ENCODE assay signal across 8 cellular contexts in genomic region chr15:88982304-88982945, GRCh38.
DNase-seq lines count a peak whose midpoint lies in the region; ATAC-seq and TF ChIP-seq lines count a peak whose summit lies in the region.

No MANE protein-coding gene starts in this region.

- H3K36me3 Mint-ChIP-seq in activated CD8-positive, alpha-beta memory T cell treated with anti-CD3 and anti-CD28 coated beads, Interleukin-2, amount 10 ng/mL, durations not matched to agents 7 days and 5 days, result no peaks in the 10 kb centered on the region

- peak; percentile 64 for DNase-seq in NOMO-1 treated with DMSO at 0.1 percent for 48 hours (lab: John Stamatoyannopoulos, UW; ENCODE audit: unreplicated experiment)
- DNase-seq in left ventricle myocardium superior, result peak; percentile 70
- no peak for DNase-seq in globus pallidus (ENCODE audit: low spot score)
- no peak for DNase-seq in stimulated activated CD4-positive, alpha-beta T cell treated with anti-CD3 and anti-CD28 coated beads, Interleukin-4, amount 100 ng/mL, for 24 hours
- no peak for DNase-seq in activated CD8-positive, alpha-beta memory T cell treated with anti-CD3 and anti-CD28 coated beads, Interleukin-2, amount 10 ng/mL, durations not matched to agents 7 days and 5 days
- DNase-seq in prostate gland (ENCODE audit: low spot score), result no peak

- H3K9me3 ChIP-seq in prostate gland, result no peaks in the 10 kb centered on the region

- no peaks in the 10 kb centered on the region for H3K9me3 Mint-ChIP-seq in activated CD8-positive, alpha-beta memory T cell treated with anti-CD3 and anti-CD28 coated beads, Interleukin-2, amount 10 ng/mL, durations not matched to agents 7 days and 5 days (ENCODE audit: low read depth)

- intact Hi-C loops in left ventricle myocardium superior (cut with micrococcal nuclease), result no loop called here
- intact Hi-C loops in prostate gland (cut with DNase I), result no loop called here

- no peaks in the 10 kb centered on the region for H3K27me3 ChIP-seq in prostate gland (replicated peaks; ENCODE audit: insufficient read depth)

- no peaks in the 10 kb centered on the region for H3K27me3 Mint-ChIP-seq in activated CD8-positive, alpha-beta memory T cell treated with anti-CD3 and anti-CD28 coated beads, Interleukin-2, amount 10 ng/mL, durations not matched to agents 7 days and 5 days

- CTCF ChIA-PET in activated CD8-positive, alpha-beta memory T cell treated with anti-CD3 and anti-CD28 coated beads, Interleukin-2, amount 10 ng/mL, durations not matched to agents 7 days and 5 days (lab: Charles Lee), result no interaction called here

- TF ChIP-seq POLR2A in prostate gland (IDR thresholded peaks at IDR 0.05), result no peak

- no peaks in the 10 kb centered on the region for H3K4me1 Mint-ChIP-seq in activated CD8-positive, alpha-beta memory T cell treated with anti-CD3 and anti-CD28 coated beads, Interleukin-2, amount 10 ng/mL, durations not matched to agents 7 days and 5 days

- H3K36me3 ChIP-seq in prostate gland, result no peaks in the 10 kb centered on the region

- TF ChIP-seq CTCF in prostate gland (IDR thresholded peaks at IDR 0.05), result no peak

- WGBS in prostate gland, result 55% methylated on average over 7 of the region's 7 CpGs

- ATAC-seq in GM18499 (IDR thresholded peaks at IDR 0.05; ENCODE audit: insufficient read depth, unreplicated experiment) (peak; percentile 99), HG02571 (IDR thresholded peaks at IDR 0.05; ENCODE audit: unreplicated experiment) (peak; percentile 88), left ventricle myocardium superior (peak; percentile 95)
- no peak for ATAC-seq in activated CD8-positive, alpha-beta memory T cell treated with anti-CD3 and anti-CD28 coated beads, Interleukin-2, amount 10 ng/mL, durations not matched to agents 7 days and 5 days

- no peaks in the 10 kb centered on the region for H3K4me1 ChIP-seq in prostate gland (replicated peaks)

- H3K27ac ChIP-seq in prostate gland, result no peak overlapping the region

- H3K4me3 Mint-ChIP-seq in activated CD8-positive, alpha-beta memory T cell treated with anti-CD3 and anti-CD28 coated beads, Interleukin-2, amount 10 ng/mL, durations not matched to agents 7 days and 5 days, result no peak overlapping the region

- no peak overlapping the region for H3K27ac Mint-ChIP-seq in activated CD8-positive, alpha-beta memory T cell treated with anti-CD3 and anti-CD28 coated beads, Interleukin-2, amount 10 ng/mL, durations not matched to agents 7 days and 5 days

- no peak overlapping the region for H3K4me3 ChIP-seq in prostate gland

Comparison
In these comparisons a context has a peak if more than half of its experiments do, and no peak if none do; other contexts are left out.
1. DNase-seq: peak in NOMO-1 treated with DMSO at 0.1 percent for 48 hours (single experiment) and left ventricle myocardium superior (single experiment); none in globus pallidus (single experiment), stimulated activated CD4-positive, alpha-beta T cell treated with anti-CD3 and anti-CD28 coated beads, Interleukin-4, amount 100 ng/mL, for 24 hours (single experiment), activated CD8-positive, alpha-beta memory T cell treated with anti-CD3 and anti-CD28 coated beads, Interleukin-2, amount 10 ng/mL, durations not matched to agents 7 days and 5 days (single experiment) and prostate gland (single experiment).